In genomic region chr1:161719325-161719611, GRCh38 we compare ENCODE assay signal across 14 cellular contexts. TPM values are rescaled to one million over a fixed set of nuclear protein-coding genes. Genes with fewer than 3 reads are reported as not detected.
DNase-seq lines count a peak whose midpoint lies in the region; ATAC-seq and TF ChIP-seq lines count a peak whose summit lies in the region.
"Had no signal": no experiment of that assay in that cellular context is flagged by ENCODE, and none has a peak within 500 bp of the region (broad histone marks: within the 10 kb centered on the region; RNA-seq: fewer than 3 reads in every experiment).

No MANE protein-coding gene starts in this region.

- H3K27ac ChIP-seq in Karpas-422 (ENCODE audit: low read length) (peak overlapping the region; percentile 95), tibial nerve (no peak overlapping the region), upper lobe of right lung (no peak overlapping the region), brain microvascular endothelial cell (no peak overlapping the region)
- H3K27ac ChIP-seq: breast epithelium, PC-9, psoas muscle had no signal

- H3K9me3 ChIP-seq in Karpas-422 (ENCODE audit: low read length) = no peaks in the 10 kb centered on the region
- H3K9me3 ChIP-seq in tibial nerve = no peaks in the 10 kb centered on the region
- H3K9me3 ChIP-seq in upper lobe of right lung = no peaks in the 10 kb centered on the region
- H3K9me3 ChIP-seq: breast epithelium, psoas muscle had no signal

- no peaks in the 10 kb centered on the region for H3K27me3 ChIP-seq in Karpas-422 (ENCODE audit: low read length)
- H3K27me3 ChIP-seq in tibial nerve = peaks cover 0 to 4% of the 10 kb centered on the region in 2 donors
- H3K27me3 ChIP-seq in upper lobe of right lung = no peaks in the 10 kb centered on the region
- H3K27me3 ChIP-seq in brain microvascular endothelial cell (replicated peaks) = no peaks in the 10 kb centered on the region
- H3K27me3 ChIP-seq: breast epithelium had no signal

- peaks cover 21% of the 10 kb centered on the region for H4K20me1 ChIP-seq in Karpas-422 (ENCODE audit: insufficient read depth, low read depth, low read length)

- H3K79me2 ChIP-seq in Karpas-422 (ENCODE audit: low read length) = peaks cover 22% of the 10 kb centered on the region

- TF ChIP-seq CTCF in GM12865 (IDR thresholded peaks at IDR 0.05; ENCODE audit: insufficient read depth, low read depth, low read length, missing control alignments) (no peak), tibial nerve (IDR thresholded peaks at IDR 0.05) (no peak), upper lobe of right lung (IDR thresholded peaks at IDR 0.05) (no peak), brain microvascular endothelial cell (IDR thresholded peaks at IDR 0.05; ENCODE audit: low read depth, low read length, missing control alignments) (no peak)

- H3K9ac ChIP-seq in Karpas-422 (ENCODE audit: low read length) = peak overlapping the region; percentile 66

- peak overlapping the region; percentile 86 for H3K4me2 ChIP-seq in Karpas-422 (ENCODE audit: low read depth, low read length, poor library complexity, severe bottlenecking)
- H3K4me2 ChIP-seq: PC-9 had no signal

- no peak for TF ChIP-seq POLR2A in tibial nerve (IDR thresholded peaks at IDR 0.05)

- H3K4me1 ChIP-seq in Karpas-422 (ENCODE audit: low read length) (peaks cover 100% of the 10 kb centered on the region), tibial nerve (no peaks in the 10 kb centered on the region), upper lobe of right lung (no peaks in the 10 kb centered on the region)
- H3K4me1 ChIP-seq: breast epithelium, psoas muscle had no signal

- DNase-seq in GM12865 (ENCODE audit: low read depth) (peak; percentile 44), Karpas-422 (peak; percentile 68), NCI-H2029 treated with DMSO at 0.1 percent for 48 hours (lab: John Stamatoyannopoulos, UW) (no peak), tibial nerve (ENCODE audit: low spot score in 2 of 2) (no peak), upper lobe of right lung (no peak), brain microvascular endothelial cell (no peak)
- DNase-seq: activated CD4-positive, alpha-beta T cell treated with anti-CD3 and anti-CD28 coated beads for 4 hours; kidney; PC-9; psoas muscle had no signal

- in situ Hi-C loops in brain microvascular endothelial cell (cut with HindIII; ENCODE audit: low pct_ligation_motif_present, low sequenced_read_pairs) = no loop called here

- TF ChIP-seq EP300 in tibial nerve (IDR thresholded peaks at IDR 0.05) = no peak

- no peak overlapping the region for H2AFZ ChIP-seq in Karpas-422 (ENCODE audit: low read length)
- H2AFZ ChIP-seq: PC-9 had no signal

- 95 to 100% methylated on average over 1 of the region's 1 CpG for WGBS in tibial nerve, 2 donors

- no peaks in the 10 kb centered on the region for H3K9me2 ChIP-seq in Karpas-422 (replicated peaks; ENCODE audit: insufficient read depth, low read length)

- ATAC-seq in GM19328 (IDR thresholded peaks at IDR 0.05; ENCODE audit: unreplicated experiment) (peak; percentile 23), HG02642 (IDR thresholded peaks at IDR 0.05; ENCODE audit: poor library complexity, unreplicated experiment) (peak; percentile 29), upper lobe of right lung (no peak)
- ATAC-seq: psoas muscle had no signal

- H3K4me3 ChIP-seq in GM12865 (ENCODE audit: low read depth, low read length) = no peak overlapping the region
- H3K4me3 ChIP-seq in Karpas-422 (ENCODE audit: low read length) = peak overlapping the region; percentile 43
- no peak overlapping the region for H3K4me3 ChIP-seq in tibial nerve
- H3K4me3 ChIP-seq in upper lobe of right lung = no peak overlapping the region
- H3K4me3 ChIP-seq in brain microvascular endothelial cell (ENCODE audit: low read depth, low read length) = no peak overlapping the region
- H3K4me3 ChIP-seq: breast epithelium, PC-9, psoas muscle had no signal

- H3K36me3 ChIP-seq in Karpas-422 (ENCODE audit: insufficient read depth, low read length) (peaks cover 23% of the 10 kb centered on the region), tibial nerve (no peaks in the 10 kb centered on the region), upper lobe of right lung (no peaks in the 10 kb centered on the region), brain microvascular endothelial cell (replicated peaks) (no peaks in the 10 kb centered on the region)
- H3K36me3 ChIP-seq: breast epithelium had no signal

- intact Hi-C loops in upper lobe of right lung (cut with DNase I) = no loop called here

RNA-seq across cellular contexts. Expression of gene FCRLB, which starts 2.1 kb away (rescaled TPM):
- 937 and 1,205 TPM in 2 replicates for total RNA-seq in Karpas-422 (2014; rRNA removed; shearing (Covaris generic); ENCODE audit: low replicate concordance)
- total RNA-seq in tibial nerve (1 to 10 TPM; 2.4 to 4.7 (median 2.6) TPM), upper lobe of right lung (2.0 TPM)

RNA-seq across cellular contexts. Expression of gene FCRLA, which starts 12.2 kb away (rescaled TPM):
- total RNA-seq in Karpas-422 (2014; rRNA removed; shearing (Covaris generic); ENCODE audit: low replicate concordance) = 637 and 924 TPM in 2 replicates
- total RNA-seq in tibial nerve (1 to 10 TPM in 2 of 4 donors, under 1 TPM in 1, not detected in 1; 0.60 to 2.1 (median 1.1) TPM), upper lobe of right lung (0.32 TPM)
- total RNA-seq: H1 had no signal

RNA-seq across cellular contexts. Expression of gene DUSP12, which starts 30.3 kb away (rescaled TPM):
- total RNA-seq in Karpas-422 (2014; rRNA removed; shearing (Covaris generic); ENCODE audit: low replicate concordance) = 87.8 and 102 TPM in 2 replicates
- total RNA-seq in tibial nerve = 10 to 100 TPM; 33.5 to 40.6 (median 39.3) TPM
- 19.3 TPM for total RNA-seq in upper lobe of right lung

RNA-seq across cellular contexts. Expression of gene ATF6, which starts 46.9 kb away (rescaled TPM):
- total RNA-seq in Karpas-422 (2014; rRNA removed; shearing (Covaris generic); ENCODE audit: low replicate concordance) = 21.6 and 36.5 TPM in 2 replicates
- 10 to 100 TPM; 26.1 to 35.4 (median 32.3) TPM for total RNA-seq in tibial nerve
- total RNA-seq in upper lobe of right lung = 32.0 TPM

RNA-seq across cellular contexts. Expression of gene FCGR2B, which starts 56.3 kb away (rescaled TPM):
- 523 and 581 TPM in 2 replicates for total RNA-seq in Karpas-422 (2014; rRNA removed; shearing (Covaris generic); ENCODE audit: low replicate concordance)
- 10 to 100 TPM; 18.6 to 50.9 (median 32.3) TPM for total RNA-seq in tibial nerve
- total RNA-seq in upper lobe of right lung = 30.7 TPM
- total RNA-seq: H1, PC-9 had no signal

Comparison
In these comparisons a context has a peak if more than half of its experiments do, and no peak if none do; other contexts are left out.
1. DNase-seq: peak in GM12865 (single experiment) and Karpas-422 (single experiment); none in NCI-H2029 treated with DMSO at 0.1 percent for 48 hours (single experiment), tibial nerve (0 of 2), upper lobe of right lung (single experiment) and brain microvascular endothelial cell (single experiment).
2. RNA of gene FCRLB, which starts 2.1 kb away (total RNA-seq): 937 to 1,205 TPM in Karpas-422; 2.4 to 4.7 TPM in tibial nerve and 2.0 TPM in upper lobe of right lung (single experiment); every median in the first group is over 100 times any median in the second.
3. RNA of gene FCRLA, which starts 12.2 kb away (total RNA-seq): 637 to 924 TPM in Karpas-422; 0.60 to 2.1 TPM in tibial nerve and 0.32 TPM in upper lobe of right lung (single experiment); every median in the first group is over 100 times any median in the second.